1 cellular context compared by ENCODE assay signal in the genomic region with DNA sequence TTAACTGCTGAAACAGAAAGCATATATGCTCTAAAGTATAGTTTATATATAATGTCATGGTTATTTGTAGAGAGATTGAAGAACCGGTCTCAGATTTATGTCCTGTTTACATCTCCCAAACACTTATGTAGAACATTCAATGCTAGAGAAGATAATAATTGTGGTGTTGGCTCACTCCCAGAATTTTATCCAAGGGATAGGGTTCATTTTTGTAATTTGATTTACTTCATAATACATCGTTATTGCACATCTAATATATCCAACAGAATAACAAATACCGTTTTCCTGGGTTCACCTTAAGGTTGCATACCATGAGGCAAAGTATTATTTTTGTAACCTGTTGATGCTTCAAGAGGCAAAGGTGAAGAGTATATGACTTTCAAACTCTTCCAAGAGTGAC.
TF ChIP-seq lines count a peak whose summit lies in the region.

No MANE protein-coding gene starts in this region.

TF ChIP-seq in IMR-90, 13 proteins besides CTCF, POLR2A, EP300 and RAD21:
- no peak for TF ChIP-seq CHD1 (IDR thresholded peaks at IDR 0.05; ENCODE audit: low read depth, low read length)
- no peak for TF ChIP-seq MXI1 (IDR thresholded peaks at IDR 0.05; ENCODE audit: borderline replicate concordance, low read depth, low read length)
